8 cellular contexts compared by ENCODE assay signal in the genomic region with DNA sequence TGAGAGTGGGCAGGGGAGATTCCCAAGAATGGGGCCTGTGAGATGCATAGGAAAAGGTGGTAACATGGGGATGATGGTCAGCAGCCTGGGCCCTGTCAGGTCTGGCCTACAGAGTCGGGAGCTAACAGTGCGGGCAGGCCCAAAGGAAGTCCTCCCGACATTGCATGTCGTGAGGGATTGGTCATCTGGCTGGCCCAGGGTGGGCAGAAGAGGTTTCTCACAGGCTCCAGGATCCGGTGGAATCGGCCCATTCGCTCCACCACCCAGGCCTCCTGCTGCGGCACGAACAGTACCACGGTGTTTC. TPM values are rescaled to one million over a fixed set of nuclear protein-coding genes. Genes with fewer than 3 reads are reported as not detected.
A peak's percentile ranks its signal among the peaks of the same experiment; 100 is the strongest.
DNase-seq lines count a peak whose midpoint lies in the region; ATAC-seq, FAIRE-seq and TF ChIP-seq lines count a peak whose summit lies in the region.

No MANE protein-coding gene starts in this region.

- peaks cover 11% of the 10 kb centered on the region for H3K36me3 ChIP-seq in CD8-positive, alpha-beta T cell (ENCODE audit: insufficient read depth, low read length)
- H3K36me3 ChIP-seq in astrocyte (ENCODE audit: insufficient read depth, low read length) (peaks cover 39% of the 10 kb centered on the region), thoracic aorta (peaks cover 37% of the 10 kb centered on the region)

- peak overlapping the region; percentile 91 for H3K4me2 ChIP-seq in astrocyte (ENCODE audit: low read length)

- H3K27me3 ChIP-seq in CD8-positive, alpha-beta T cell (ENCODE audit: insufficient read depth, low read length): no peaks in the 10 kb centered on the region
- H3K27me3 ChIP-seq in astrocyte (ENCODE audit: insufficient read depth, low read length) (no peaks in the 10 kb centered on the region), thoracic aorta (replicated peaks; ENCODE audit: insufficient read depth) (no peaks in the 10 kb centered on the region)

- peak; percentile 39 for ATAC-seq in CD8-positive, alpha-beta T cell
- ATAC-seq in HG02970 (IDR thresholded peaks at IDR 0.05; ENCODE audit: low FRiP score, unreplicated experiment) (peak; percentile 14), left colon (peak; percentile 19), thoracic aorta (ENCODE audit: insufficient number of reproducible peaks, low FRiP score, low read depth) (no peak)

- no peaks in the 10 kb centered on the region for H3K9me3 Mint-ChIP-seq in CD8-positive, alpha-beta T cell
- H3K9me3 Mint-ChIP-seq in astrocyte (ENCODE audit: unreplicated experiment): no peaks in the 10 kb centered on the region

- peaks cover 29% of the 10 kb centered on the region for H3K4me1 Mint-ChIP-seq in CD8-positive, alpha-beta T cell (ENCODE audit: low read depth)
- H3K4me1 Mint-ChIP-seq in astrocyte (ENCODE audit: low read depth, unreplicated experiment): peaks cover 18% of the 10 kb centered on the region

- peaks cover 51% of the 10 kb centered on the region for H3K36me3 Mint-ChIP-seq in CD8-positive, alpha-beta T cell
- peaks cover 24% of the 10 kb centered on the region for H3K36me3 Mint-ChIP-seq in astrocyte (ENCODE audit: low read depth, unreplicated experiment)

- peak overlapping the region; percentile 79 for H3K27ac ChIP-seq in CD8-positive, alpha-beta T cell (ENCODE audit: low read depth, low read length)
- peak overlapping the region; percentile 93 for H3K27ac ChIP-seq in astrocyte (ENCODE audit: low read depth, low read length)
- H3K27ac ChIP-seq in thoracic aorta: peak overlapping the region; percentile 83 to 84

- FAIRE-seq in astrocyte (lab: Jason Lieb, UNC): no peak

- peaks cover 9% of the 10 kb centered on the region for H4K20me1 ChIP-seq in astrocyte (ENCODE audit: insufficient read depth, low read length)

- peaks cover 32% of the 10 kb centered on the region for H3K79me2 ChIP-seq in astrocyte (ENCODE audit: insufficient read depth, low read length)

- CTCF ChIA-PET in CD8-positive, alpha-beta T cell (lab: Charles Lee): interaction anchor here (1.1 kb wide), 1 partner anchor 9 kb away, joined by 4 read pairs; no protein-coding TSS in a partner anchor

- peak overlapping the region; percentile 90 for H3K27ac Mint-ChIP-seq in CD8-positive, alpha-beta T cell
- H3K27ac Mint-ChIP-seq in astrocyte (ENCODE audit: unreplicated experiment): peak overlapping the region; percentile 91

- peak overlapping the region; percentile 78 for H3K4me3 ChIP-seq in CD8-positive, alpha-beta T cell (ENCODE audit: low read depth, low read length)
- H3K4me3 ChIP-seq in astrocyte (ENCODE audit: insufficient read depth, low read depth, low read length): peak overlapping the region; percentile 82
- H3K4me3 ChIP-seq in thoracic aorta: peak overlapping the region; percentile 87

- H3K9me3 ChIP-seq in CD8-positive, alpha-beta T cell (ENCODE audit: low read length): no peaks in the 10 kb centered on the region
- H3K9me3 ChIP-seq in astrocyte (ENCODE audit: insufficient read depth, low read depth, low read length): no peaks in the 10 kb centered on the region
- H3K9me3 ChIP-seq in thoracic aorta: no peaks in the 10 kb centered on the region

- H3K4me3 Mint-ChIP-seq in CD8-positive, alpha-beta T cell: peak overlapping the region; percentile 89
- H3K4me3 Mint-ChIP-seq in astrocyte (ENCODE audit: unreplicated experiment): peak overlapping the region; percentile 93

- POLR2A ChIA-PET in CD8-positive, alpha-beta T cell (lab: Charles Lee): interaction anchor here (1.1 to 3.5 kb wide), 7 partner anchors 8 to 31 kb away, joined by 5 to 27 read pairs (median 9); partner anchors contain the start of genes ATOSB, FANCG and VCP

- DNase-seq in CD8-positive, alpha-beta T cell: no peak
- no peak for DNase-seq in astrocyte (ENCODE audit: low read depth)
- no peak for DNase-seq in left colon
- no peak for DNase-seq in thoracic aorta (ENCODE audit: low spot score)
- DNase-seq in C1 segment of cervical spinal cord (lab: John Stamatoyannopoulos, UW): no peak
- DNase-seq in activated effector memory CD4-positive, alpha-beta T cell treated with anti-CD3 and anti-CD28 coated beads, Interleukin-2, amount 50 U/mL, for 16 hours: no peak
- no peak for DNase-seq in DMS79 (lab: John Stamatoyannopoulos, UW)

- H3K27me3 Mint-ChIP-seq in CD8-positive, alpha-beta T cell (ENCODE audit: low read depth): no peaks in the 10 kb centered on the region
- no peaks in the 10 kb centered on the region for H3K27me3 Mint-ChIP-seq in astrocyte (ENCODE audit: low read depth, unreplicated experiment)

- H3K9ac ChIP-seq in astrocyte (ENCODE audit: low read length): peak overlapping the region; percentile 94

- TF ChIP-seq CTCF in CD8-positive, alpha-beta T cell (IDR thresholded peaks at IDR 0.05): no peak
- TF ChIP-seq CTCF in astrocyte (IDR thresholded peaks at IDR 0.05; ENCODE audit: insufficient read depth, low read depth, low read length) (no peak), thoracic aorta (IDR thresholded peaks at IDR 0.05) (no peak)

- H2AFZ ChIP-seq in astrocyte (ENCODE audit: low read depth, low read length): peak overlapping the region; percentile 76

- peaks cover 14% of the 10 kb centered on the region for H3K4me1 ChIP-seq in CD8-positive, alpha-beta T cell (ENCODE audit: insufficient read depth, low read length)
- H3K4me1 ChIP-seq in astrocyte (ENCODE audit: insufficient read depth, low read length) (peaks cover 17% of the 10 kb centered on the region), thoracic aorta (ENCODE audit: control insufficient read depth in 1 of 2, low read depth in 2 of 2) (peaks cover 13 to 20% of the 10 kb centered on the region in 2 donors)

- intact Hi-C loops in CD8-positive, alpha-beta T cell (cut with DNase I, micrococcal nuclease): loop anchor here (2.0 to 5.0 kb wide), 3 partner anchors 114 to 630 kb away; partner anchors contain the start of genes CREB3 (in 1 of the 2), DNAJB5 (in 1 of the 2) and TLN1 (in 1 of the 2)
- intact Hi-C loops in left colon (cut with DNase I, micrococcal nuclease): no loop called here

RNA-seq across cellular contexts. Expression of gene STOML2, which starts 0.5 kb away (rescaled TPM):
- 10 to 100 TPM; 30.5 to 31.3 TPM for total RNA-seq in CD8-positive, alpha-beta T cell
- 83.1 and 85.1 TPM in 2 replicates for total RNA-seq in astrocyte
- total RNA-seq in left colon: 100 to 1,000 TPM in 1 of 2 donors, 10 to 100 TPM in 1; 89.8 to 118 TPM
- total RNA-seq in thoracic aorta: 10 to 100 TPM; 51.7 to 84.1 TPM

RNA-seq across cellular contexts. Expression of gene PIGO, which starts 6.0 kb away (rescaled TPM):
- total RNA-seq in CD8-positive, alpha-beta T cell: 10 to 100 TPM; 15.1 to 16.4 TPM
- 19.7 and 20.8 TPM in 2 replicates for total RNA-seq in astrocyte
- 10 to 100 TPM; 32.4 to 38.7 TPM for total RNA-seq in left colon
- 10 to 100 TPM; 10.8 to 13.9 TPM for total RNA-seq in thoracic aorta

RNA-seq across cellular contexts. Expression of gene ATOSB, which starts 13.2 kb away (rescaled TPM):
- 1 to 10 TPM; 2.2 to 2.4 TPM for total RNA-seq in CD8-positive, alpha-beta T cell
- total RNA-seq in astrocyte: 68.9 and 76.9 TPM in 2 replicates
- total RNA-seq in left colon: 10 to 100 TPM; 38.4 to 46.4 TPM
- 10 to 100 TPM; 30.2 to 33.6 TPM for total RNA-seq in thoracic aorta

RNA-seq across cellular contexts. Expression of gene FANCG, which starts 22.7 kb away (rescaled TPM):
- total RNA-seq in CD8-positive, alpha-beta T cell: 10 to 100 TPM; 15.2 to 19.4 TPM
- total RNA-seq in astrocyte (11.0 and 14.1 TPM in 2 replicates), left colon (10 to 100 TPM; 11.0 to 17.3 TPM), thoracic aorta (10 to 100 TPM in 1 of 2 donors, 1 to 10 TPM in 1; 2.2 to 19.1 TPM)

RNA-seq across cellular contexts. Expression of gene VCP, which starts 30.0 kb away (rescaled TPM):
- total RNA-seq in CD8-positive, alpha-beta T cell: 100 to 1,000 TPM; 219 to 231 TPM
- total RNA-seq in astrocyte (366 and 390 TPM in 2 replicates), left colon (100 to 1,000 TPM; 167 to 189 TPM), thoracic aorta (100 to 1,000 TPM; 179 to 204 TPM)

Comparison
In these comparisons a context has a peak if more than half of its experiments do, and no peak if none do; other contexts are left out.
1. RNA of gene ATOSB, which starts 13.2 kb away (total RNA-seq): 68.9 to 76.9 TPM in astrocyte, 38.4 to 46.4 TPM in left colon and 30.2 to 33.6 TPM in thoracic aorta; 2.2 to 2.4 TPM in CD8-positive, alpha-beta T cell; every median in the first group is over 4 times any median in the second.
2. intact Hi-C loops: an anchor here in CD8-positive, alpha-beta T cell (2.0 to 5.0 kb wide); none called in left colon.
3. Peak in every context shown above with its lines, with median percentiles within 50 percentile points of each other: H3K27ac ChIP-seq and H3K4me3 ChIP-seq.